In the genomic region with DNA sequence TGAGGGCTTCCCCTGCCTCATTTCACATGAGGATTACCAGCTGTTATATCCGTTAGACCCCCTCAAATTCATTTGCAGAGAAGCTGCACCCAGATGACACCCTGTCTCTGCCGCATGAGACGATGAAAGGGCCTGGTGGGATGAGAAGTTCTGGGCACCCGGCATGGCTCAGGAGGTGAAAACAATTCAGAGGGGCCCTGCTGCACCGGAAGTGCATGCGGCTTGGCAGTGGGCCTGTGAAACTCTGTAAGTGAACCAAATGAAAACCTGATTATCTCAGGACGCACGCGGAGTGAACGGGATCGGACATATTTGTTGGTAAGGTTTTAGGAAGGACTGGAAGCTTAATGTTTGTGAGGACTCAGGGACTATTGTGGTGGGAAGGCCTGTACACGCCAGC, we compare ENCODE assay signal across 21 cellular contexts.
"Had no signal": no experiment of that assay in that cellular context is flagged by ENCODE, and none has a peak within 500 bp of the region (broad histone marks: within the 10 kb centered on the region; RNA-seq: fewer than 3 reads in every experiment).

No MANE protein-coding gene starts in this region.

- DNase-seq: dermis blood vessel endothelial cell; effector CD4-positive, alpha-beta T cell; effector memory CD4-positive, alpha-beta T cell; foreskin keratinocyte; heart left ventricle; hypothalamus; immature natural killer cell; islet precursor cell; left cardiac atrium; left lung; left ventricle myocardium superior; lower lobe of right lung; mesenchymal stem cell; mucosa of descending colon; naive B cell had no signal

- H3K36me3 ChIP-seq: esophagus muscularis mucosa, gastroesophageal sphincter, heart left ventricle, left lung, lower lobe of right lung had no signal

- H3K4me1 ChIP-seq: esophagus muscularis mucosa, foreskin keratinocyte, gastroesophageal sphincter, heart left ventricle, left lung, lower lobe of right lung had no signal

- H3K9me3 ChIP-seq: gastroesophageal sphincter, heart left ventricle, left lung, lower lobe of right lung had no signal

- H3K27ac ChIP-seq: coronary artery, dorsolateral prefrontal cortex, esophagus muscularis mucosa, foreskin keratinocyte, gastroesophageal sphincter, heart left ventricle, hepatocyte, left lung, lower lobe of right lung had no signal

- H3K4me3 ChIP-seq: coronary artery, dorsolateral prefrontal cortex, esophagus muscularis mucosa, gastroesophageal sphincter, heart left ventricle, hepatocyte, left lung, lower lobe of right lung, mucosa of descending colon had no signal

- ATAC-seq: foreskin keratinocyte, gastroesophageal sphincter, heart left ventricle, left cardiac atrium, left lung, left ventricle myocardium superior, mucosa of descending colon had no signal

- H3K36me3 Mint-ChIP-seq: immature natural killer cell, mesothelial cell of epicardium, naive B cell had no signal

- H3K4me2 ChIP-seq: hepatocyte had no signal

- H3K27me3 ChIP-seq: foreskin keratinocyte, hepatocyte had no signal

- H2AFZ ChIP-seq: hepatocyte had no signal

- H3K27ac Mint-ChIP-seq: immature natural killer cell, mesothelial cell of epicardium, naive B cell had no signal

- H3K9me3 Mint-ChIP-seq: mesothelial cell of epicardium had no signal

- H3K4me3 Mint-ChIP-seq: immature natural killer cell, mesothelial cell of epicardium, naive B cell had no signal

- H3K4me1 Mint-ChIP-seq: immature natural killer cell, mesothelial cell of epicardium had no signal

- H3K27me3 Mint-ChIP-seq: naive B cell had no signal

- H3K79me2 ChIP-seq: hepatocyte had no signal
